Comparison of ENCODE assay signal across 23 cellular contexts in the genomic region with DNA sequence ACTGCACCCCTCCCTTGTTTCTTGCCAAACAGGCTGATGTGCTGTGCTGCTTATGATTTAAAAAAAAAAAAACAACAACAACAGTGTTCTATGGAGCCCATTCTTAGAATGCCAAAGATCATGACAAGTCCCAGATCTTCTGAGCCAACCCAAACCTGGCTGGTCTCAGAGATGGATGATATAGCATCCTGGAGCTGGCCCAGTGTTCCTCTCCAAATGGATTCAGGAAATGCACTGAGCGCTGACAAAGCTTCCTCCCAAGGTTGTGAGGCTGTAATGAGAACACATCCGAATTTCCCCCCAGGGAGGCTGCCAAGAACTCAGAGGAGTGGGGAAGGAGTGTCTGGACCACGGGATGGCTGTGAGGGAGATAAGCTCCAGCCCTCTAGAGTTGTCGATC.
"Had no signal": no experiment of that assay in that cellular context is flagged by ENCODE, and none has a peak within 500 bp of the region (broad histone marks: within the 10 kb centered on the region; RNA-seq: fewer than 3 reads in every experiment).

No MANE protein-coding gene starts in this region.

- H3K4me1 Mint-ChIP-seq: activated T-helper 17 cell treated with anti-CD3 and anti-CD28 coated beads, Interleukin-2, amount 50 U/mL, for 72 hours; WTC11 had no signal

- H3K9me3 Mint-ChIP-seq: T-helper 1 cell treated with Interleukin-12 subunit alpha and Interleukin-12 subunit beta and Interleukin-4 antibody, amounts not matched to agents 30 μg/mL and 1 μg/mL, for 36 hours had no signal

- ATAC-seq: activated T-helper 17 cell treated with anti-CD3 and anti-CD28 coated beads, Interleukin-2, amount 50 U/mL, for 72 hours; WTC11 had no signal

- H3K27ac ChIP-seq: brain microvascular endothelial cell, KMS-11, SJCRH30 had no signal

- H3K9ac ChIP-seq: KMS-11 had no signal

- H3K27ac Mint-ChIP-seq: activated CD4-positive, alpha-beta memory T cell treated with anti-CD3 and anti-CD28 coated beads for 36 hours; activated naive CD4-positive, alpha-beta T cell treated with anti-CD3 and anti-CD28 coated beads for 36 hours; activated naive CD8-positive, alpha-beta T cell; activated T-helper 17 cell treated with anti-CD3 and anti-CD28 coated beads, Interleukin-2, amount 50 U/mL, for 72 hours; T-helper 1 cell treated with Interleukin-12 subunit alpha and Interleukin-12 subunit beta and Interleukin-4 antibody, amounts not matched to agents 30 μg/mL and 1 μg/mL, for 36 hours; WTC11 had no signal

- H3K27me3 ChIP-seq: brain microvascular endothelial cell, SJCRH30 had no signal

- H3K9me3 ChIP-seq: SJCRH30 had no signal

- H3K4me3 Mint-ChIP-seq: activated CD4-positive, alpha-beta memory T cell treated with anti-CD3 and anti-CD28 coated beads for 36 hours; activated naive CD4-positive, alpha-beta T cell treated with anti-CD3 and anti-CD28 coated beads for 36 hours; activated naive CD8-positive, alpha-beta T cell; activated T-helper 17 cell treated with anti-CD3 and anti-CD28 coated beads, Interleukin-2, amount 50 U/mL, for 72 hours; T-helper 1 cell treated with Interleukin-12 subunit alpha and Interleukin-12 subunit beta and Interleukin-4 antibody, amounts not matched to agents 30 μg/mL and 1 μg/mL, for 36 hours; WTC11 had no signal

- H3K4me1 ChIP-seq: SJCRH30 had no signal

- H3K27me3 Mint-ChIP-seq: activated CD4-positive, alpha-beta memory T cell treated with anti-CD3 and anti-CD28 coated beads for 36 hours; activated naive CD8-positive, alpha-beta T cell; activated T-helper 17 cell treated with anti-CD3 and anti-CD28 coated beads, Interleukin-2, amount 50 U/mL, for 72 hours had no signal

- DNase-seq: activated CD4-positive, alpha-beta memory T cell treated with anti-CD3 and anti-CD28 coated beads for 36 hours; activated CD4-positive, alpha-beta T cell treated with anti-CD3 and anti-CD28 coated beads for 48 hours; activated CD4-positive, CD25-positive, alpha-beta regulatory T cell treated with anti-CD3 and anti-CD28 coated beads, Interleukin-2, amount 50 U/mL, for 72 hours; activated CD8-positive, alpha-beta memory T cell treated with anti-CD3 and anti-CD28 coated beads for 24 hours; activated gamma-delta T cell; activated naive CD4-positive, alpha-beta T cell treated with anti-CD3 and anti-CD28 coated beads for 36 hours; activated T-cell treated with anti-CD3 and anti-CD28 coated beads, Interleukin-2, amount 50 U/mL, for 48 hours; brain microvascular endothelial cell; caudate nucleus; NCI-H1105 treated with DMSO at 0.1 percent for 48 hours; NCI-H1436 treated with DMSO at 0.1 percent for 48 hours; NCI-H187; NCI-H2171; NCI-H2227 treated with DMSO at 0.1 percent for 48 hours; NCI-H446 treated with DMSO at 0.1 percent for 48 hours; NCI-H524 treated with DMSO at 0.1 percent for 48 hours; NCI-H748 treated with DMSO at 0.1 percent for 48 hours; SJCRH30 had no signal

- H3K4me2 ChIP-seq: KMS-11 had no signal

- H3K4me3 ChIP-seq: SJCRH30 had no signal

- H3K36me3 Mint-ChIP-seq: WTC11 had no signal

- H3K36me3 ChIP-seq: brain microvascular endothelial cell, SJCRH30 had no signal
